8 cellular contexts compared by ENCODE assay signal in genomic region chr17:40323317-40323716, GRCh38. TPM values are rescaled to one million over a fixed set of nuclear protein-coding genes. Genes with fewer than 3 reads are reported as not detected.
DNase-seq lines count a peak whose midpoint lies in the region; ATAC-seq and TF ChIP-seq lines count a peak whose summit lies in the region.

No MANE protein-coding gene starts in this region.

- H4K20me1 ChIP-seq in mammary epithelial cell (ENCODE audit: insufficient read depth, low read length) (no peaks in the 10 kb centered on the region), neural cell (ENCODE audit: insufficient read depth) (no peaks in the 10 kb centered on the region)

- in situ Hi-C loops in mammary epithelial cell (cut with MboI; ENCODE audit: low sequenced_read_pairs in 2 of 2) = no loop called here

- H3K9me3 ChIP-seq in AG04450 (ENCODE audit: control insufficient read depth, insufficient read depth, low read length) (peaks cover under 1% of the 10 kb centered on the region; the same call in 1 of the 2 replicates), KOPT-K1 (ENCODE audit: insufficient read depth, low read length, poor library complexity, severe bottlenecking) (no peaks in the 10 kb centered on the region), mammary epithelial cell (replicated peaks; ENCODE audit: insufficient read depth, low read length) (no peaks in the 10 kb centered on the region), neural cell (ENCODE audit: low read length) (no peaks in the 10 kb centered on the region)

- BruUV-seq in mammary epithelial cell (replicated peaks; lab: Mats Ljungman, UMichigan) = no TSS peak

- TF ChIP-seq CTCF in AG04450 (IDR thresholded peaks at IDR 0.05; ENCODE audit: low read depth, low read length) = no peak
- no peak for TF ChIP-seq CTCF in mammary epithelial cell (conservative IDR thresholded peaks at IDR 0.05 in 1 of 2, IDR thresholded peaks at IDR 0.05 in 1 of 2; ENCODE audit: extremely low read depth in 1 of 2, insufficient read depth in 1 of 2, low read depth in 1 of 2, low read length in 2 of 2)
- no peak for TF ChIP-seq CTCF in neural cell (IDR thresholded peaks at IDR 0.05; ENCODE audit: poor library complexity, severe bottlenecking)
- TF ChIP-seq CTCF in GM20000 (IDR thresholded peaks at IDR 0.05; ENCODE audit: extremely low read depth, missing control alignments) = no peak

- H3K4me3 ChIP-seq in AG04450 (ENCODE audit: low read depth, low read length) (no peak overlapping the region), mammary epithelial cell (replicated peaks in 1 of 3; ENCODE audit: insufficient read depth in 1 of 3, low read depth in 2 of 3, low read length in 3 of 3) (no peak overlapping the region), neural cell (ENCODE audit: low read length) (no peak overlapping the region)

- intact Hi-C loops in mammary epithelial cell (cut with micrococcal nuclease) = no loop called here

- H3K27me3 ChIP-seq in AG04450 (ENCODE audit: control insufficient read depth, insufficient read depth, low read length) = no peaks in the 10 kb centered on the region
- H3K27me3 ChIP-seq in mammary epithelial cell (ENCODE audit: insufficient read depth, low read length) = no peaks in the 10 kb centered on the region
- peaks cover 5% of the 10 kb centered on the region for H3K27me3 ChIP-seq in neural cell (ENCODE audit: insufficient read depth, low read depth, low read length)

- no peaks in the 10 kb centered on the region for H3K9me2 ChIP-seq in neural cell (ENCODE audit: insufficient read depth, low read length)

- DNase-seq in AG04450 (ENCODE audit: low read depth, low spot score) (no peak), mammary epithelial cell (no peak), OCI-M2 (lab: John Stamatoyannopoulos, UW; ENCODE audit: unreplicated experiment) (no peak), GM20000 (ENCODE audit: low spot score) (no peak), HPDE6-E6E7 (ENCODE audit: extremely low spot score) (no peak)

- CTCF ChIA-PET in AG04450 (lab: Charles Lee) (no interaction called here), mammary epithelial cell (lab: Charles Lee; ENCODE audit: low non-redundant PET) (no interaction called here)

- TF ChIP-seq RAD21 in neural cell (conservative IDR thresholded peaks at IDR 0.05) = no peak

- peak overlapping the region; percentile 83 for H3K27ac ChIP-seq in AG04450 (ENCODE audit: low read depth, low read length)
- H3K27ac ChIP-seq in KOPT-K1 (ENCODE audit: low read depth, low read length, poor library complexity, severe bottlenecking) = peak overlapping the region; percentile 80
- peak overlapping the region; percentile 77 for H3K27ac ChIP-seq in mammary epithelial cell (ENCODE audit: insufficient read depth, low read depth, low read length)
- no peak overlapping the region for H3K27ac ChIP-seq in neural cell (ENCODE audit: low read length)

- H2AFZ ChIP-seq in mammary epithelial cell (ENCODE audit: low read depth, low read length) (no peak overlapping the region), neural cell (ENCODE audit: low read depth, low read length) (no peak overlapping the region)

- peaks cover 100% of the 10 kb centered on the region for H3K79me2 ChIP-seq in mammary epithelial cell (ENCODE audit: insufficient read depth, low read length)
- peaks cover 7% of the 10 kb centered on the region for H3K79me2 ChIP-seq in neural cell (replicated peaks; ENCODE audit: insufficient read depth, low read length)

- POLR2A ChIA-PET in AG04450 (lab: Yijun Ruan, JAX) = interaction anchor here (1.0 kb wide), 1 partner anchor 122 kb away, joined by 3 read pairs; no protein-coding TSS in a partner anchor

- dilution Hi-C loops in mammary epithelial cell (cut with HindIII; ENCODE audit: low sequenced_read_pairs) = no loop called here

- ATAC-seq in HG03196 (IDR thresholded peaks at IDR 0.05; ENCODE audit: unreplicated experiment) = no peak

- TF ChIP-seq EP300 in neural cell (conservative IDR thresholded peaks at IDR 0.05; ENCODE audit: poor library complexity, severe bottlenecking) = no peak

- WGBS in mammary epithelial cell (ENCODE audit: low coverage, missing lambda C conversion rate) = 71% methylated on average over 3 of the region's 3 CpGs

- H3K4me2 ChIP-seq in mammary epithelial cell (ENCODE audit: insufficient read depth, low read depth, low read length) (peak overlapping the region; percentile 94), neural cell (ENCODE audit: low read length) (no peak overlapping the region)

- H3K9ac ChIP-seq in mammary epithelial cell (ENCODE audit: insufficient read depth, low read length) (peak overlapping the region; percentile 72), neural cell (ENCODE audit: low read length) (peak overlapping the region; percentile 36)

- H3F3A ChIP-seq in neural cell (ENCODE audit: insufficient read depth, low read length, poor library complexity, severe bottlenecking) = no peaks in the 10 kb centered on the region

- H3K36me3 ChIP-seq in KOPT-K1 (ENCODE audit: insufficient read depth, low read length) (no peaks in the 10 kb centered on the region), mammary epithelial cell (ENCODE audit: insufficient read depth, low read length) (no peaks in the 10 kb centered on the region), neural cell (ENCODE audit: insufficient read depth, low read length) (no peaks in the 10 kb centered on the region)

- peaks cover 53% of the 10 kb centered on the region for H3K4me1 ChIP-seq in mammary epithelial cell (ENCODE audit: insufficient read depth, low read length)

TF ChIP-seq in neural cell, 6 proteins besides CTCF, POLR2A, EP300 and RAD21:
- TF ChIP-seq TAF1 (IDR thresholded peaks at IDR 0.05; ENCODE audit: low read depth) = no peak
- TF ChIP-seq REST (IDR thresholded peaks at IDR 0.05; ENCODE audit: borderline replicate concordance) = no peak
- no peak for TF ChIP-seq SMC3 (conservative IDR thresholded peaks at IDR 0.05; ENCODE audit: poor library complexity)
- TF ChIP-seq POLR2AphosphoS5 (IDR thresholded peaks at IDR 0.05) = no peak
- no peak for TF ChIP-seq MXI1 (conservative IDR thresholded peaks at IDR 0.05; ENCODE audit: poor library complexity, severe bottlenecking)
- TF ChIP-seq EZH2 (IDR thresholded peaks at IDR 0.05; ENCODE audit: borderline replicate concordance, insufficient read depth, low read length, poor library complexity, severe bottlenecking) = no peak

RNA-seq across cellular contexts. Expression of gene RARA, which starts 14.3 kb away (rescaled TPM):
- polyA plus RNA-seq in AG04450 (2011; rRNA removed) (4.9 and 7.5 TPM in 2 replicates), mammary epithelial cell (6.9 TPM), neural cell (4.7 and 6.6 TPM in 2 replicates)
- 9.7 and 10.2 TPM in 2 replicates for polyA minus RNA-seq in AG04450 (2011; rRNA and poly(A)+ RNA removed)
- total RNA-seq in mammary epithelial cell = 10 to 100 TPM; 12.7 to 26.6 TPM
- polyA minus RNA-seq in mammary epithelial cell (18.5 TPM), neural cell (9.7 and 11.2 TPM in 2 replicates)

RNA-seq across cellular contexts. Expression of gene CDC6, which starts 35.6 kb away (rescaled TPM):
- polyA plus RNA-seq in AG04450 (2011; rRNA removed) = 8.6 and 9.1 TPM in 2 replicates
- polyA minus RNA-seq in AG04450 (2011; rRNA and poly(A)+ RNA removed) = 4.9 and 5.8 TPM in 2 replicates
- total RNA-seq in mammary epithelial cell = 10 to 100 TPM in 1 of 2 donors, 1 to 10 TPM in 1; 5.2 to 61.8 TPM
- polyA plus RNA-seq in mammary epithelial cell = 53.9 TPM
- polyA minus RNA-seq in mammary epithelial cell = 22.7 TPM
- polyA plus RNA-seq in neural cell = 1.9 and 2.2 TPM in 2 replicates
- 3.2 and 3.9 TPM in 2 replicates for polyA minus RNA-seq in neural cell

RNA-seq across cellular contexts. Expression of gene GJD3, which starts 41.2 kb away (rescaled TPM):
- polyA plus RNA-seq in AG04450 (2011; rRNA removed) (0.41 and 0.97 TPM in 2 replicates), mammary epithelial cell (not detected), neural cell (not detected in 2 replicates)
- 0.39 TPM in 1 of 2 replicates, not detected in the other for polyA minus RNA-seq in AG04450 (2011; rRNA and poly(A)+ RNA removed)
- total RNA-seq in mammary epithelial cell = under 1 TPM in 1 of 2 donors, not detected in 1; 0.67 TPM
- polyA minus RNA-seq in mammary epithelial cell (0.57 TPM), neural cell (0.73 TPM in 1 of 2 replicates, not detected in the other)
